ENCODE assay signal across 7 cellular contexts in genomic region chr7:103227787-103228186, GRCh38.
ATAC-seq and TF ChIP-seq lines count a peak whose summit lies in the region.
"Not testable (repeated sequence)": the region's sequence is repeated elsewhere in the genome, so short reads cannot be mapped to it uniquely, and the experiment has no call there.

No MANE protein-coding gene starts in this region.

- not testable (repeated sequence) for H3K27me3 ChIP-seq in OCI-LY1 (ENCODE audit: insufficient read depth, low read length)

- ATAC-seq in GM18502 (IDR thresholded peaks at IDR 0.05; ENCODE audit: poor library complexity, unreplicated experiment) (peak; percentile 50), GM18867 (IDR thresholded peaks at IDR 0.05; ENCODE audit: unreplicated experiment) (peak; percentile 70), GM19438 (IDR thresholded peaks at IDR 0.05; ENCODE audit: low read depth, unreplicated experiment) (peak; percentile 67), GM21717 (IDR thresholded peaks at IDR 0.05; ENCODE audit: unreplicated experiment) (peak; percentile 60), HG02763 (IDR thresholded peaks at IDR 0.05; ENCODE audit: unreplicated experiment) (peak; percentile 48), HG03159 (IDR thresholded peaks at IDR 0.05; ENCODE audit: unreplicated experiment) (peak; percentile 70)

- H3K27ac ChIP-seq in OCI-LY1 (ENCODE audit: low read depth, low read length, poor library complexity, severe bottlenecking): peak overlapping the region; percentile 60

- not testable (repeated sequence) for H3K36me3 ChIP-seq in OCI-LY1 (ENCODE audit: insufficient read depth, low read length)

- H4K20me1 ChIP-seq in OCI-LY1 (ENCODE audit: insufficient read depth, low read length): not testable (repeated sequence)

- H2AFZ ChIP-seq in OCI-LY1 (ENCODE audit: low read length): not testable (repeated sequence)

- H3K79me2 ChIP-seq in OCI-LY1 (ENCODE audit: insufficient read depth, low read length): not testable (repeated sequence)

- H3K9me3 ChIP-seq in OCI-LY1 (ENCODE audit: low read length): not testable (repeated sequence)

- not testable (repeated sequence) for H3F3A ChIP-seq in OCI-LY1 (ENCODE audit: insufficient read depth, low read length)

- H3K4me1 ChIP-seq in OCI-LY1 (ENCODE audit: insufficient read depth, low read length, severe bottlenecking): peaks cover 40% of the 10 kb centered on the region

- not testable (repeated sequence) for H3K4me3 ChIP-seq in OCI-LY1 (ENCODE audit: low read depth, low read length, poor library complexity, severe bottlenecking)

- H3K9me2 ChIP-seq in OCI-LY1 (ENCODE audit: low read depth, low read length): not testable (repeated sequence)

- H3K4me2 ChIP-seq in OCI-LY1 (ENCODE audit: low read length): peak overlapping the region; percentile 35; the same call in 1 of the 2 replicates

- not testable (repeated sequence) for TF ChIP-seq CTCF in OCI-LY1 (IDR thresholded peaks at IDR 0.05; ENCODE audit: low read length)

- H3K9ac ChIP-seq in OCI-LY1 (ENCODE audit: low read length): not testable (repeated sequence)
